In the genomic region with DNA sequence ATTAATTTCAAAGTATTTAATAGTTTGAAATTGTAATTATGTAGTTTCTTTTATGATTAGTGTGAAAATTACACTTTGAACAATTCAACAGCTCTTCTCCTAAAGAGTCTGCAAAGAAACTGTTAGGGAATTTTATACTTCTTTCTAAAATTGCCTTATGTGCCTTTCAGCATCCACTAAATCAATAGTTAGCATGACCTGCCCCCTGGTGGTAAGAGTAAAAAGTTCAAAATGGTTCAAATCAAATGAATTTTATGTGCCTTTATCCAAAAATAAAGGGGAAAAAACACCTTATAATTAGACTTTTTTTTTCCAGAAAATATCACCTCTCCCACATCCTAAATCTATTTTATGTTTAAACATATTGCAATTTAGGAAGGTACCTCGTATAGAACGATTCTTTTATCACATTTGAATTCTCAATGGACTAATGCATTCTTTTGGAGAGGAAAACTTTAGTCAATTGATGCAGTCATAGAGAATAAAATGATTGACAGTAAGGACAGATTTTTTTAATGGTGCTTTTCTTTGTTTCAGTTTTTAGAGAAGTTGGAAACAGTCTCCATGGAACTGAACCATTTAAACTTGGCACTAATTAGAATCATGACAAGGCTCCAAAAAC, we compare ENCODE assay signal across 8 cellular contexts.
DNase-seq lines count a peak whose midpoint lies in the region; ATAC-seq, FAIRE-seq and TF ChIP-seq lines count a peak whose summit lies in the region.

No MANE protein-coding gene starts in this region.

- CTCF ChIA-PET in Panc1 (lab: Charles Lee) (no interaction called here), H1 (lab: Charles Lee; ENCODE audit: partially characterized antibody) (interaction anchor here (0.7 to 10.9 kb wide), 14 partner anchors 12 to 1089 kb away, joined by 3 to 134 read pairs (median 4); no protein-coding TSS in a partner anchor)

- H3K4me1 Mint-ChIP-seq in GM23338 (peaks cover 16% of the 10 kb centered on the region), nephron progenitor cell (peaks cover 13% of the 10 kb centered on the region)

- no peaks in the 10 kb centered on the region for H3K9me2 ChIP-seq in GM23338 (ENCODE audit: insufficient read depth)

- H3K9me3 ChIP-seq in Panc1 (ENCODE audit: control insufficient read depth, insufficient read depth, low read depth, low read length) (no peaks in the 10 kb centered on the region), H1 (ENCODE audit: insufficient read depth in 2 of 2, low read depth in 1 of 2, low read length in 1 of 2) (no peaks in the 10 kb centered on the region)

- no peak overlapping the region for H2BK120ac ChIP-seq in H1 (replicated peaks; ENCODE audit: low read depth, low read length)

- no peaks in the 10 kb centered on the region for H3K79me1 ChIP-seq in H1 (ENCODE audit: low read depth, low read length)

- POLR2A ChIA-PET in Panc1 (lab: Charles Lee) (no interaction called here), H1 (lab: Charles Lee; ENCODE audit: partially characterized antibody) (no interaction called here)

- no peaks in the 10 kb centered on the region for H3K23me2 ChIP-seq in H1 (ENCODE audit: low read depth, low read length)

- no peaks in the 10 kb centered on the region for H4K20me1 ChIP-seq in GM23338 (replicated peaks; ENCODE audit: insufficient read depth)
- no peaks in the 10 kb centered on the region for H4K20me1 ChIP-seq in H1 (replicated peaks in 1 of 2; ENCODE audit: control insufficient read depth in 1 of 2, insufficient read depth in 2 of 2, low read length in 2 of 2)

- no peak overlapping the region for H3K27ac ChIP-seq in GM23338 (ENCODE audit: low read depth)
- no peak overlapping the region; the same call in 1 of the 2 replicates for H3K27ac ChIP-seq in Panc1 (ENCODE audit: low read length)
- H3K27ac ChIP-seq in H1 (ENCODE audit: low read depth, low read length) = no peak overlapping the region

- no peak for TF ChIP-seq POLR2A in H1 (IDR thresholded peaks at IDR 0.05; ENCODE audit: control extremely low read depth in 1 of 2, low read depth in 2 of 2, low read length in 2 of 2)

- H3K27me3 ChIP-seq in GM23338 (ENCODE audit: insufficient read depth) (no peaks in the 10 kb centered on the region), Panc1 (ENCODE audit: control insufficient read depth, insufficient read depth, low read length) (no peaks in the 10 kb centered on the region), H1 (replicated peaks in 1 of 4; ENCODE audit: control insufficient read depth in 3 of 4, extremely low read depth in 1 of 4, insufficient read depth in 3 of 4, low read length in 3 of 4) (no peaks in the 10 kb centered on the region)

- H4K91ac ChIP-seq in H1 (replicated peaks; ENCODE audit: insufficient read length, low read length) = no peak overlapping the region

- H2BK15ac ChIP-seq in H1 (ENCODE audit: low read length) = no peak overlapping the region

- H4K5ac ChIP-seq in H1 (ENCODE audit: insufficient read length, low read depth, low read length) = no peak overlapping the region

- no peak overlapping the region for H3K9ac ChIP-seq in H1 (replicated peaks in 1 of 4; ENCODE audit: extremely low read depth in 1 of 4, low read depth in 3 of 4, low read length in 3 of 4)

- no peak overlapping the region for H3K4me3 ChIP-seq in GM23338
- no peak overlapping the region for H3K4me3 ChIP-seq in Panc1 (ENCODE audit: low read depth in 2 of 2, low read length in 2 of 2)
- no peak overlapping the region for H3K4me3 ChIP-seq in H1 (ENCODE audit: extremely low read depth in 1 of 4, insufficient read depth in 2 of 4, low read depth in 3 of 4, low read length in 4 of 4)

- H4K8ac ChIP-seq in H1 (ENCODE audit: extremely low read depth, insufficient read depth, low read length) = no peak overlapping the region

- H3K79me2 ChIP-seq in GM23338 (replicated peaks; ENCODE audit: insufficient read depth) (no peaks in the 10 kb centered on the region), H1 (ENCODE audit: control insufficient read depth in 1 of 2, insufficient read depth in 2 of 2, low read length in 2 of 2) (no peaks in the 10 kb centered on the region)

- no peak overlapping the region for H3K14ac ChIP-seq in H1 (ENCODE audit: insufficient read length)

- H3K4me3 Mint-ChIP-seq in GM23338 = no peak overlapping the region
- H3K4me3 Mint-ChIP-seq in nephron progenitor cell = no peak overlapping the region

- in situ Hi-C loops in Panc1 (cut with HindIII; ENCODE audit: low pct_unique_long_range_greater_than_20kb, low sequenced_read_pairs) = no loop called here

- intact Hi-C loops in Panc1 (cut with micrococcal nuclease; ENCODE audit: unreplicated experiment) = loop anchor here (1.0 to 10.0 kb wide), 4 partner anchors 608 to 1087 kb away; a partner anchor contains a TSS

- H2AFZ ChIP-seq in GM23338 = no peak overlapping the region
- no peak overlapping the region for H2AFZ ChIP-seq in H1 (ENCODE audit: low read length)

- TF ChIP-seq CTCF in GM23338 (conservative IDR thresholded peaks at IDR 0.05; ENCODE audit: low read depth in 2 of 2) = peak; percentile 67 to 89
- TF ChIP-seq CTCF in Panc1 (IDR thresholded peaks at IDR 0.05) = peak; percentile 61; the same call in 1 of the 2 replicates
- peak in 2 of 3 experiments; percentile 46 to 49; a peak in 2 of 4 replicates for TF ChIP-seq CTCF in H1 (IDR thresholded peaks at IDR 0.05; ENCODE audit: control extremely low read depth in 1 of 3, insufficient read depth in 1 of 3, low read depth in 1 of 3, low read length in 3 of 3)
- TF ChIP-seq CTCF in nephron progenitor cell (IDR thresholded peaks at IDR 0.05) = peak; percentile 69

- peak; percentile 79 to 84 for TF ChIP-seq RAD21 in H1 (IDR thresholded peaks at IDR 0.05 in 1 of 2, conservative IDR thresholded peaks at IDR 0.05 in 1 of 2; ENCODE audit: low read depth in 2 of 2, low read length in 2 of 2)

- H3K27me3 Mint-ChIP-seq in GM23338 (ENCODE audit: insufficient read depth, low read depth, poor library complexity) (no peaks in the 10 kb centered on the region), nephron progenitor cell (ENCODE audit: low read depth, poor library complexity) (no peaks in the 10 kb centered on the region)

- H2AK5ac ChIP-seq in H1 (ENCODE audit: low read depth, low read length) = no peak overlapping the region

- H3K36me3 ChIP-seq in GM23338 (ENCODE audit: insufficient read depth) = no peaks in the 10 kb centered on the region
- H3K36me3 ChIP-seq in Panc1 (ENCODE audit: control insufficient read depth, insufficient read depth, low read length) = no peaks in the 10 kb centered on the region; the same call in 1 of the 2 replicates
- no peaks in the 10 kb centered on the region for H3K36me3 ChIP-seq in H1 (ENCODE audit: control insufficient read depth in 2 of 4, insufficient read depth in 4 of 4, low read length in 3 of 4)

- no peak overlapping the region for H3K18ac ChIP-seq in H1 (ENCODE audit: extremely low read depth, low read length)

- no peaks in the 10 kb centered on the region for H3K9me3 Mint-ChIP-seq in GM23338
- no peaks in the 10 kb centered on the region for H3K9me3 Mint-ChIP-seq in nephron progenitor cell

- DNase-seq in NCI-H2196 (lab: John Stamatoyannopoulos, UW; ENCODE audit: unreplicated experiment) (peak; percentile 58), NCI-H2196 treated with DMSO at 0.1 percent for 48 hours (lab: John Stamatoyannopoulos, UW; ENCODE audit: unreplicated experiment) (no peak), GM23338 (ENCODE audit: low spot score) (peak; percentile 72), Panc1 (ENCODE audit: low read depth, low spot score) (no peak), H1 (ENCODE audit: low read depth in 1 of 2, low spot score in 2 of 2) (no peak), nephron progenitor cell (peak; percentile 35), UCSD-AML1 (lab: John Stamatoyannopoulos, UW; ENCODE audit: unreplicated experiment) (no peak)

- H3K36me3 Mint-ChIP-seq in GM23338 (ENCODE audit: low read depth) (no peaks in the 10 kb centered on the region), nephron progenitor cell (ENCODE audit: low read depth) (peaks cover 13% of the 10 kb centered on the region)

- TF ChIP-seq EP300 in H1 (IDR thresholded peaks at IDR 0.05; ENCODE audit: borderline replicate concordance in 1 of 2, low read depth in 2 of 2, low read length in 2 of 2) = no peak

- BruUV-seq in Panc1 (replicated peaks; lab: Mats Ljungman, UMichigan) = no TSS peak

- H3F3A ChIP-seq in GM23338 (replicated peaks; ENCODE audit: low read depth) = no peaks in the 10 kb centered on the region

- H3K27ac Mint-ChIP-seq in GM23338 (no peak overlapping the region), nephron progenitor cell (no peak overlapping the region)

- ATAC-seq in GM23338 (no peak), Panc1 (no peak), HG03045 (IDR thresholded peaks at IDR 0.05; ENCODE audit: unreplicated experiment) (no peak)

- no peak overlapping the region for H3K4ac ChIP-seq in H1 (replicated peaks; ENCODE audit: insufficient read length, low read depth, low read length)

- H2BK5ac ChIP-seq in H1 (ENCODE audit: low read depth, low read length) = no peak overlapping the region

- no peak overlapping the region for H2BK12ac ChIP-seq in H1 (ENCODE audit: low read depth, low read length)

- FAIRE-seq in H1 (lab: Jason Lieb, UNC) = peak; percentile 60

- no peak overlapping the region for H2BK20ac ChIP-seq in H1 (ENCODE audit: low read length)

- no peak overlapping the region for H3K4me2 ChIP-seq in GM23338
- H3K4me2 ChIP-seq in H1 (ENCODE audit: insufficient read depth in 1 of 2, low read depth in 2 of 2, low read length in 2 of 2) = no peak overlapping the region

- no peak overlapping the region for H3K23ac ChIP-seq in H1 (ENCODE audit: insufficient read length)

- WGBS in H1 (ENCODE audit: extremely low coverage in 1 of 2, insufficient coverage in 1 of 2, insufficient read length in 1 of 2, insufficient replicate concordance in 2 of 2, low coverage in 1 of 2, low lambda C conversion rate in 2 of 2, missing lambda C conversion rate in 1 of 2), 2 experiments = 28% methylated on average over 2 of the region's 2 CpGs; no CpG with 5 or more reads in 1 of the 2 experiments

- H3K4me1 ChIP-seq in GM23338 (ENCODE audit: insufficient read depth) = peaks cover 19% of the 10 kb centered on the region
- H3K4me1 ChIP-seq in Panc1 (ENCODE audit: control insufficient read depth, insufficient read depth, low read length) = no peaks in the 10 kb centered on the region; the same call in 1 of the 2 replicates
- H3K4me1 ChIP-seq in H1 (replicated peaks in 1 of 4; ENCODE audit: control insufficient read depth in 3 of 4, insufficient read depth in 4 of 4, low read length in 3 of 4) = peaks cover 0 to 10% (median 0%) of the 10 kb centered on the region in 4 experiments; a peak in 1 of 7 replicates

- H3K56ac ChIP-seq in H1 (replicated peaks; ENCODE audit: insufficient read length, low read depth, low read length) = no peak overlapping the region

TF ChIP-seq in GM23338, 12 proteins besides CTCF, POLR2A, EP300 and RAD21 (continues in another document):
- TF ChIP-seq CREB1 (CRISPR knock-in tag; IDR thresholded peaks at IDR 0.05; ENCODE audit: low read depth) = no peak
- TF ChIP-seq STAT1 (IDR thresholded peaks at IDR 0.05; ENCODE audit: unreplicated experiment) = no peak
- TF ChIP-seq EZH2phosphoT487 (IDR thresholded peaks at IDR 0.05; ENCODE audit: unreplicated experiment) = no peak

TF ChIP-seq in H1, 55 proteins besides CTCF, POLR2A, EP300 and RAD21 (continues in another document):
- no peak for TF ChIP-seq SP4 (IDR thresholded peaks at IDR 0.05; ENCODE audit: low read length)

Comparison
In these comparisons a context has a peak if more than half of its experiments do, and no peak if none do; other contexts are left out.
1. DNase-seq: peak in NCI-H2196 (single experiment), GM23338 (single experiment) and nephron progenitor cell (single experiment); none in NCI-H2196 treated with DMSO at 0.1 percent for 48 hours (single experiment), Panc1 (single experiment), H1 (0 of 2) and UCSD-AML1 (single experiment).
2. Peak in every context shown above with its lines, with median percentiles within 50 percentile points of each other: CTCF ChIP-seq.